1 cellular context compared by ENCODE assay signal in the genomic region with DNA sequence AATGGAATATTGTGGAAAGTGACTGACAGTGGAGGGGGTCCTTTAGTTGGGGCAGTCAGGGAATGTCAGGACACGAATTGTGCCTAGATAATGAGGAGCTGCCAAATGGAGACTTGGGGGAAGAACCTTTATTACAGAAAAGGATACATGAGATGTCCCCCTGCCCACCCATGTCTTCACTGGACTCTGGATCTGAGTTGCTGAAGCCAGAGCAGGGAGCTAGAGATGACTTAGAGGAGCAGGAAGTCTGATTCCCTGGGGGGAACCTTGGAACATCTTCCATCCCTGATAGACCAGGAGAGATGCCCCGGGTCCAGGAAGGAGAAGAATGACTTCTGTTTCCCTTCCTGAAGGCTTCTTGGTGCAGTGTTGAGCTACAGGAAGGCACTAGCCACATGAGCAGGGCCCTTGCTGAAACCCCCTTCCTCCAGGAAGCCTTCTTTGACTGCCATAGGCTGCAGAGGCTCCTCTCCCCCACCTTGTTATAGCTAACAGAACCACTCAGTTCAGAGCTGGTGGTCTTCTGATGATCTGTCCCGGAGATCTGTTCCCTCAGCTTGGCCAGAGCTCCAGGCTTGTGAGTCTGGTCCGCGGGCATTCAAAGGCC.
TF ChIP-seq lines count a peak whose summit lies in the region.

No MANE protein-coding gene starts in this region.

TF ChIP-seq in HepG2, 621 proteins besides CTCF, POLR2A, EP300 and RAD21:
- TF ChIP-seq EZH2 (conservative IDR thresholded peaks at IDR 0.05; ENCODE audit: low read depth, low read length) (peak; percentile 74), ZNF44 (CRISPR knock-in tag; IDR thresholded peaks at IDR 0.05) (no peak)
